Comparison of ENCODE assay signal across 8 cellular contexts in the genomic region with DNA sequence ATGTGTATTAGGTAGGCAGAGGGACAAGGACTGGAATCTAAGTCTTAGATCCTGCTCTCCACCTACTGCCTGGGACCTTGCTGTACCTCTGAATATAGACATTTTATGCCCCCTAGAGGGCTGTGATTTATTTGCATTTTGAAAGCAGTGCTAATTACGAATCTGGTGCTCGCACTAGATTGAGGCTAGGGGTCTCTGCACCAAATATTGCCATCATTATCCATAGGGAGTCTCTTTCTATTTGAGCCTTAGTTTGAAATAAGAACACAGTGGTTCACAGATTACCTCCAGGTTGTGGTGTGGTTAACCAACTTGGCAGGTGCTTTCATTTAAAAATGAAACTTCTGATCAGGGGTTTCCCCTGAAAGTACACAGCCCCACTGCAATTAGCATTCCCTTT. TPM values are rescaled to one million over a fixed set of nuclear protein-coding genes. Genes with fewer than 3 reads are reported as not detected.
DNase-seq lines count a peak whose midpoint lies in the region; ATAC-seq and TF ChIP-seq lines count a peak whose summit lies in the region.

No MANE protein-coding gene starts in this region.

- no peak overlapping the region for H3K27ac ChIP-seq in coronary artery

- peak; percentile 78 for ATAC-seq in GM21360 (IDR thresholded peaks at IDR 0.05; ENCODE audit: unreplicated experiment)
- peak; percentile 92 for ATAC-seq in HG03460 (IDR thresholded peaks at IDR 0.05; ENCODE audit: unreplicated experiment)
- peak; percentile 91 for ATAC-seq in left lobe of liver

- H3K4me3 ChIP-seq in WI38 (ENCODE audit: low read depth, low read length): no peak overlapping the region
- no peak overlapping the region for H3K4me3 ChIP-seq in coronary artery

- peak; percentile 7 for DNase-seq in NCI-H2107 treated with DMSO at 0.1 percent for 48 hours (lab: John Stamatoyannopoulos, UW; ENCODE audit: unreplicated experiment)
- DNase-seq in NCI-H2107 (lab: John Stamatoyannopoulos, UW): no peak
- DNase-seq in left lobe of liver (ENCODE audit: low spot score): no peak
- no peak for DNase-seq in coronary artery (ENCODE audit: low spot score)
- no peak for DNase-seq in inferior parietal cortex (ENCODE audit: extremely low spot score)

- TF ChIP-seq CTCF in WI38 (IDR thresholded peaks at IDR 0.05; ENCODE audit: low read depth, low read length) (peak; percentile 36), coronary artery (IDR thresholded peaks at IDR 0.05) (no peak)

RNA-seq across cellular contexts. Expression of a gene that starts 41.8 kb away (rescaled TPM):
- 0.08 TPM for total RNA-seq in left lobe of liver

RNA-seq across cellular contexts. Expression of a gene that starts 59.4 kb away (rescaled TPM):
- 107 TPM for total RNA-seq in left lobe of liver
